ENCODE assay signal across 7 cellular contexts in genomic region chr3:52682016-52682415, GRCh38.
DNase-seq lines count a peak whose midpoint lies in the region; ATAC-seq lines count a peak whose summit lies in the region.

No MANE protein-coding gene starts in this region.

- DNase-seq in GM03348 (ENCODE audit: low spot score) (peak; percentile 73), KBM-7 (peak; percentile 57), astrocyte of the hippocampus (ENCODE audit: low read depth, low spot score) (peak; percentile 83), kidney tubule cell (ENCODE audit: low spot score) (peak; percentile 78), superior temporal gyrus (ENCODE audit: extremely low spot score) (peak; percentile 59), DMS53 (lab: John Stamatoyannopoulos, UW) (no peak)

- in situ Hi-C loops in KBM-7 (cut with MboI; ENCODE audit: low pct_unique_long_range_greater_than_20kb, low sequenced_read_pairs), result no loop called here

- ATAC-seq in GM21390 (IDR thresholded peaks at IDR 0.05; ENCODE audit: unreplicated experiment), result no peak
